Comparison of ENCODE assay signal across 1 cellular context in genomic region chr22:50294319-50294656, GRCh38.
TF ChIP-seq lines count a peak whose summit lies in the region.

No MANE protein-coding gene starts in this region.

TF ChIP-seq in GM23338, 12 proteins besides CTCF, POLR2A, EP300 and RAD21 (continued from another document):
- TF ChIP-seq, protein P1, sequence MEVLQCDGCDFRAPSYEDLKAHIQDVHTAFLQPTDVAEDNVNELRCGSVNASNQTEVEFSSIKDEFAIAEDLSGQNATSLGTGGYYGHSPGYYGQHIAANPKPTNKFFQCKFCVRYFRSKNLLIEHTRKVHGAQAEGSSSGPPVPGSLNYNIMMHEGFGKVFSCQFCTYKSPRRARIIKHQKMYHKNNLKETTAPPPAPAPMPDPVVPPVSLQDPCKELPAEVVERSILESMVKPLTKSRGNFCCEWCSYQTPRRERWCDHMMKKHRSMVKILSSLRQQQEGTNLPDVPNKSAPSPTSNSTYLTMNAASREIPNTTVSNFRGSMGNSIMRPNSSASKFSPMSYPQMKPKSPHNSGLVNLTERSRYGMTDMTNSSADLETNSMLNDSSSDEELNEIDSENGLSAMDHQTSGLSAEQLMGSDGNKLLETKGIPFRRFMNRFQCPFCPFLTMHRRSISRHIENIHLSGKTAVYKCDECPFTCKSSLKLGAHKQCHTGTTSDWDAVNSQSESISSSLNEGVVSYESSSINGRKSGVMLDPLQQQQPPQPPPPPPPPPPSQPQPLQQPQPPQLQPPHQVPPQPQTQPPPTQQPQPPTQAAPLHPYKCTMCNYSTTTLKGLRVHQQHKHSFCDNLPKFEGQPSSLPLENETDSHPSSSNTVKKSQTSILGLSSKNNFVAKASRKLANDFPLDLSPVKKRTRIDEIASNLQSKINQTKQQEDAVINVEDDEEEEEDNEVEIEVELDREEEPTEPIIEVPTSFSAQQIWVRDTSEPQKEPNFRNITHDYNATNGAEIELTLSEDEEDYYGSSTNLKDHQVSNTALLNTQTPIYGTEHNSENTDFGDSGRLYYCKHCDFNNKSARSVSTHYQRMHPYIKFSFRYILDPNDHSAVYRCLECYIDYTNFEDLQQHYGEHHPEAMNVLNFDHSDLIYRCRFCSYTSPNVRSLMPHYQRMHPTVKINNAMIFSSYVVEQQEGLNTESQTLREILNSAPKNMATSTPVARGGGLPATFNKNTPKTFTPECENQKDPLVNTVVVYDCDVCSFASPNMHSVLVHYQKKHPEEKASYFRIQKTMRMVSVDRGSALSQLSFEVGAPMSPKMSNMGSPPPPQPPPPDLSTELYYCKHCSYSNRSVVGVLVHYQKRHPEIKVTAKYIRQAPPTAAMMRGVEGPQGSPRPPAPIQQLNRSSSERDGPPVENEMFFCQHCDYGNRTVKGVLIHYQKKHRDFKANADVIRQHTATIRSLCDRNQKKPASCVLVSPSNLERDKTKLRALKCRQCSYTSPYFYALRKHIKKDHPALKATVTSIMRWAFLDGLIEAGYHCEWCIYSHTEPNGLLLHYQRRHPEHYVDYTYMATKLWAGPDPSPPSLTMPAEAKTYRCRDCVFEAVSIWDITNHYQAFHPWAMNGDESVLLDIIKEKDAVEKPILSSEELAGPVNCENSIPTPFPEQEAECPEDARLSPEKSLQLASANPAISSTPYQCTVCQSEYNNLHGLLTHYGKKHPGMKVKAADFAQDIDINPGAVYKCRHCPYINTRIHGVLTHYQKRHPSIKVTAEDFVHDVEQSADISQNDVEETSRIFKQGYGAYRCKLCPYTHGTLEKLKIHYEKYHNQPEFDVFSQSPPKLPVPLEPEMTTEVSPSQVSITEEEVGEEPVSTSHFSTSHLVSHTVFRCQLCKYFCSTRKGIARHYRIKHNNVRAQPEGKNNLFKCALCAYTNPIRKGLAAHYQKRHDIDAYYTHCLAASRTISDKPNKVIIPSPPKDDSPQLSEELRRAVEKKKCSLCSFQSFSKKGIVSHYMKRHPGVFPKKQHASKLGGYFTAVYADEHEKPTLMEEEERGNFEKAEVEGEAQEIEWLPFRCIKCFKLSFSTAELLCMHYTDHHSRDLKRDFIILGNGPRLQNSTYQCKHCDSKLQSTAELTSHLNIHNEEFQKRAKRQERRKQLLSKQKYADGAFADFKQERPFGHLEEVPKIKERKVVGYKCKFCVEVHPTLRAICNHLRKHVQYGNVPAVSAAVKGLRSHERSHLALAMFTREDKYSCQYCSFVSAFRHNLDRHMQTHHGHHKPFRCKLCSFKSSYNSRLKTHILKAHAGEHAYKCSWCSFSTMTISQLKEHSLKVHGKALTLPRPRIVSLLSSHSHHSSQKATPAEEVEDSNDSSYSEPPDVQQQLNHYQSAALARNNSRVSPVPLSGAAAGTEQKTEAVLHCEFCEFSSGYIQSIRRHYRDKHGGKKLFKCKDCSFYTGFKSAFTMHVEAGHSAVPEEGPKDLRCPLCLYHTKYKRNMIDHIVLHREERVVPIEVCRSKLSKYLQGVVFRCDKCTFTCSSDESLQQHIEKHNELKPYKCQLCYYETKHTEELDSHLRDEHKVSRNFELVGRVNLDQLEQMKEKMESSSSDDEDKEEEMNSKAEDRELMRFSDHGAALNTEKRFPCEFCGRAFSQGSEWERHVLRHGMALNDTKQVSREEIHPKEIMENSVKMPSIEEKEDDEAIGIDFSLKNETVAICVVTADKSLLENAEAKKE (CRISPR knock-in tag; IDR thresholded peaks at IDR 0.05): no peak
- no peak for TF ChIP-seq JUNB (IDR thresholded peaks at IDR 0.05; ENCODE audit: unreplicated experiment)
- TF ChIP-seq ETS1 (IDR thresholded peaks at IDR 0.05): no peak
- no peak for TF ChIP-seq EZH2phosphoT487 (IDR thresholded peaks at IDR 0.05; ENCODE audit: unreplicated experiment)
- no peak for TF ChIP-seq POLR2AphosphoS5 (IDR thresholded peaks at IDR 0.05; ENCODE audit: low read depth)
- TF ChIP-seq, protein P2, sequence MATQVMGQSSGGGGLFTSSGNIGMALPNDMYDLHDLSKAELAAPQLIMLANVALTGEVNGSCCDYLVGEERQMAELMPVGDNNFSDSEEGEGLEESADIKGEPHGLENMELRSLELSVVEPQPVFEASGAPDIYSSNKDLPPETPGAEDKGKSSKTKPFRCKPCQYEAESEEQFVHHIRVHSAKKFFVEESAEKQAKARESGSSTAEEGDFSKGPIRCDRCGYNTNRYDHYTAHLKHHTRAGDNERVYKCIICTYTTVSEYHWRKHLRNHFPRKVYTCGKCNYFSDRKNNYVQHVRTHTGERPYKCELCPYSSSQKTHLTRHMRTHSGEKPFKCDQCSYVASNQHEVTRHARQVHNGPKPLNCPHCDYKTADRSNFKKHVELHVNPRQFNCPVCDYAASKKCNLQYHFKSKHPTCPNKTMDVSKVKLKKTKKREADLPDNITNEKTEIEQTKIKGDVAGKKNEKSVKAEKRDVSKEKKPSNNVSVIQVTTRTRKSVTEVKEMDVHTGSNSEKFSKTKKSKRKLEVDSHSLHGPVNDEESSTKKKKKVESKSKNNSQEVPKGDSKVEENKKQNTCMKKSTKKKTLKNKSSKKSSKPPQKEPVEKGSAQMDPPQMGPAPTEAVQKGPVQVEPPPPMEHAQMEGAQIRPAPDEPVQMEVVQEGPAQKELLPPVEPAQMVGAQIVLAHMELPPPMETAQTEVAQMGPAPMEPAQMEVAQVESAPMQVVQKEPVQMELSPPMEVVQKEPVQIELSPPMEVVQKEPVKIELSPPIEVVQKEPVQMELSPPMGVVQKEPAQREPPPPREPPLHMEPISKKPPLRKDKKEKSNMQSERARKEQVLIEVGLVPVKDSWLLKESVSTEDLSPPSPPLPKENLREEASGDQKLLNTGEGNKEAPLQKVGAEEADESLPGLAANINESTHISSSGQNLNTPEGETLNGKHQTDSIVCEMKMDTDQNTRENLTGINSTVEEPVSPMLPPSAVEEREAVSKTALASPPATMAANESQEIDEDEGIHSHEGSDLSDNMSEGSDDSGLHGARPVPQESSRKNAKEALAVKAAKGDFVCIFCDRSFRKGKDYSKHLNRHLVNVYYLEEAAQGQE (IDR thresholded peaks at IDR 0.05; ENCODE audit: unreplicated experiment): no peak
- TF ChIP-seq ZNF114 (CRISPR knock-in tag; IDR thresholded peaks at IDR 0.05): no peak
- no peak for TF ChIP-seq CREB1 (CRISPR knock-in tag; IDR thresholded peaks at IDR 0.05; ENCODE audit: low read depth)
- TF ChIP-seq STAT1 (IDR thresholded peaks at IDR 0.05; ENCODE audit: unreplicated experiment): no peak
